ENCODE assay signal across 1 cellular context in genomic region chr10:80502621-80503583, GRCh38.
TF ChIP-seq lines count a peak whose summit lies in the region.

No MANE protein-coding gene starts in this region.

TF ChIP-seq in H1, 55 proteins besides CTCF, POLR2A, EP300 and RAD21:
- TF ChIP-seq BCL11A (IDR thresholded peaks at IDR 0.05; ENCODE audit: low read depth in 2 of 2, low read length in 2 of 2): no peak
- TF ChIP-seq ASH2L (IDR thresholded peaks at IDR 0.05; ENCODE audit: low read length): no peak
TF ChIP-seq in H1: peak in this region for 0.
